8 cellular contexts compared by ENCODE assay signal in the genomic region with DNA sequence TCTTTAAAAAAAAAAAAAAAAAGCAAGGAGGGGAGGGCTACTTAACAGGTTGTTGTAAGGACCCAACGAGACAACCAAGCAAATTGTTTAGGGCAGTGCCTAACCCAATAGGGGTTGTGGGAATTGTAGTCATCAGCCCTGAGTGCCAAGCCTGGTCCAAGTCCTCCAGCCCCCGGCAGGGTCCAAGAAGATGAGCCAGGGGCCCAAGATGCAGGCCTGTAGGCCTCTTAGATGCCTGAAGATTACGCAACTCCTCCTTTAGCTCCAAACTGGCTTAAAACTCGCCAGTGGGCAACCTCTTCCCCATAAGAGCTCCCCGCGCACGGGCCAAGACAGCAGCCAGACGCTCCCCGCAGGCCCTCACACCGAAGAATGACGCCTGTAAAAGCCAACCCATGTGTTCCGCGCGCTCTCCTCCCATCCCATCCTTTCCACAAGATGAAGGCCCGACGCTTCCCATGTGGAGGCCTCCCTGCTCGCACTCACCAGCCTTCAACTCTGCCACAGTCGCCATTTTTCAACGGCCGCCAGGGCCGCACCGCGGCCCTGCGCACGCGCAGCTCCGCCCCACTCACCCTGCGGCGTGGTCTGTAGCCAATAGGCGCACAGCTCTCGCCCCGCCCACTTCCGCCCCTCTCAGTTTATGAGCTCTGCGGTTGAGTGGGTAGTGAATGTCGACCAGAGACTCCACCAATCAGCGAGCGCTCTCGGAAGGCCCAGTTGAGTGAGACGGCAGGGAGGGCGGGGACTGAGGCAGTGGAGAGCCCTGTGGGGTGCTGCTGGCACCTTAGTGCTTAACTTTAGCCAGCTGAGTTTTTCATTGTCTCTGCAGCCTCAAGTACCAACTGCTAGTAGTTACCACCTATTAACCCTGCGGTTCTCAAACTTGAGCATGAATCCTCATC. TPM values are rescaled to one million over a fixed set of nuclear protein-coding genes. Genes with fewer than 3 reads are reported as not detected.
A peak's percentile ranks its signal among the peaks of the same experiment; 100 is the strongest.
DNase-seq lines count a peak whose midpoint lies in the region; ATAC-seq and TF ChIP-seq lines count a peak whose summit lies in the region.

A gene with protein sequence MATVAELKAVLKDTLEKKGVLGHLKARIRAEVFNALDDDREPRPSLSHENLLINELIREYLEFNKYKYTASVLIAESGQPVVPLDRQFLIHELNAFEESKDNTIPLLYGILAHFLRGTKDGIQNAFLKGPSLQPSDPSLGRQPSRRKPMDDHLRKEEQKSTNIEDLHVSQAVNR (minus strand): TSS at position 532 of the 905 bp plus-strand sequence. CDS start 18 bp downstream, at position 514.

- H3K36me3 ChIP-seq in prostate gland (no peaks in the 10 kb centered on the region), urinary bladder (ENCODE audit: insufficient read depth) (no peaks in the 10 kb centered on the region)

- under 1% methylated on average over 36 of the region's 41 CpGs for WGBS in prostate gland
- under 1% methylated on average over 41 of the region's 41 CpGs for WGBS in urinary bladder

- in situ Hi-C loops in GM13976 (cut with MboI; ENCODE audit: low sequenced_read_pairs, unreplicated experiment), result no loop called here

- intact Hi-C loops in T-helper 1 cell treated with Interleukin-12 subunit alpha and Interleukin-12 subunit beta and Interleukin-4 antibody, amounts not matched to agents 30 ng/mL and 1 ng/mL, for 36 hours (cut with micrococcal nuclease), result loop anchor here (1.0 to 10.0 kb wide), 10 partner anchors 24 to 831 kb away; a partner anchor contains a TSS
- intact Hi-C loops in left cardiac atrium (cut with DNase I), result no loop called here
- intact Hi-C loops in prostate gland (cut with DNase I), result no loop called here

- H3K27me3 ChIP-seq in prostate gland (replicated peaks; ENCODE audit: insufficient read depth), result no peaks in the 10 kb centered on the region

- TF ChIP-seq POLR2A in prostate gland (IDR thresholded peaks at IDR 0.05), result peak; percentile 84

- peaks cover 4% of the 10 kb centered on the region for H3K4me1 ChIP-seq in prostate gland (replicated peaks)
- peaks cover 3% of the 10 kb centered on the region for H3K4me1 ChIP-seq in urinary bladder (ENCODE audit: insufficient read depth)

- H3K27ac ChIP-seq in prostate gland (peak within 1 kb of the TSS; percentile 75 to 77), urinary bladder (ENCODE audit: low read depth) (peak within 1 kb of the TSS; percentile 53)

- peak; percentile 96 for ATAC-seq in HG02870 (IDR thresholded peaks at IDR 0.05; ENCODE audit: unreplicated experiment)
- ATAC-seq in left cardiac atrium, result peak; percentile 100

- H3K4me3 ChIP-seq in prostate gland (peak within 1 kb of the TSS; percentile 64 to 89), urinary bladder (ENCODE audit: low read depth, low read length) (peak within 1 kb of the TSS; percentile 61)

- peak; percentile 100 for DNase-seq in GM13976 (ENCODE audit: low spot score)
- peak; percentile 98 for DNase-seq in NCI-H146 treated with DMSO at 0.1 percent for 48 hours (lab: John Stamatoyannopoulos, UW; ENCODE audit: unreplicated experiment)
- peak; percentile 97 for DNase-seq in amniotic epithelial cell (ENCODE audit: low read depth)
- peak; percentile 100 for DNase-seq in left cardiac atrium
- DNase-seq in prostate gland (ENCODE audit: low spot score), result peak; percentile 99

- H3K9me3 ChIP-seq in prostate gland, result no peaks in the 10 kb centered on the region

- no peak for TF ChIP-seq CTCF in GM13976 (IDR thresholded peaks at IDR 0.05; ENCODE audit: borderline replicate concordance, control extremely low read depth, extremely low read depth, insufficient read depth, missing control alignments)
- peak in 2 of 4 experiments; percentile 62 to 79 for TF ChIP-seq CTCF in prostate gland (IDR thresholded peaks at IDR 0.05)

RNA-seq across cellular contexts. Expression of the gene that starts here (rescaled TPM):
- 43.7 and 46.5 TPM in 2 replicates for total RNA-seq in T-helper 1 cell treated with Interleukin-12 subunit alpha and Interleukin-12 subunit beta and Interleukin-4 antibody, amounts not matched to agents 30 ng/mL and 1 ng/mL, for 36 hours
- total RNA-seq in left cardiac atrium, result 10 to 100 TPM; 20.3 to 23.1 TPM
- 10 to 100 TPM; 30.7 to 33.4 TPM for total RNA-seq in prostate gland
- 50.2 TPM for total RNA-seq in urinary bladder
- polyA plus RNA-seq in urinary bladder, result 27.6 TPM

Comparison
In these comparisons a context has a peak if more than half of its experiments do, and no peak if none do; other contexts are left out.
1. Peak in every context shown above with its lines: DNase-seq, ATAC-seq, H3K4me3 ChIP-seq and H3K27ac ChIP-seq.